Comparison of ENCODE assay signal across 3 cellular contexts in the genomic region with DNA sequence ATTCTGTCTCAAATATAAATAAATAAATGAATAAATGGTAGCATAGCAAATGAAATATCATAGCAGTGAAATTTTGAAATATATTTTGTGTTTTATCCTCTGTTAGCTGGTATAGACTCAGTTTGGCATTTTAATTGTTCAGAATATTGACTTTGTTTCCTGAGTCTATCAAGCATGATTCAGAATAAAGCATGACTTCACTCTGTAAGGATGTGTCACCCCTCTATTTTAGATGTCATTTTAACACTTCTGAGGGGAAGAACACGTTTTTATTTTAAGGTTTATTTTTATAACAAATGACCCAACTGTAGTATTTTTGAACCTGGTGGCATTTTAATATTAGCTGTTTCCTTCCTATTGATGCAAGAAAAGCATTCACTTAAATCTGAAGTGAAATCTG.
A peak's percentile ranks its signal among the peaks of the same experiment; 100 is the strongest.
TF ChIP-seq lines count a peak whose summit lies in the region.

No MANE protein-coding gene starts in this region.

TF ChIP-seq in GM23338, 12 proteins besides CTCF, POLR2A, EP300 and RAD21:
- TF ChIP-seq CREB1 (CRISPR knock-in tag; IDR thresholded peaks at IDR 0.05; ENCODE audit: low read depth) (no peak), EZH2phosphoT487 (IDR thresholded peaks at IDR 0.05; ENCODE audit: unreplicated experiment) (no peak)
TF ChIP-seq in GM23338: peak in this region for 0.

TF ChIP-seq in GM12878, 131 proteins besides CTCF, POLR2A, EP300 and RAD21:
- TF ChIP-seq BHLHE40 (IDR thresholded peaks at IDR 0.05; ENCODE audit: borderline replicate concordance in 1 of 2, low read depth in 2 of 2, low read length in 1 of 2) (no peak), CREB1 (IDR thresholded peaks at IDR 0.05; ENCODE audit: low read depth) (peak; percentile 63; the same call in 1 of the 2 replicates), ZNF207 (IDR thresholded peaks at IDR 0.05; ENCODE audit: borderline replicate concordance) (no peak), RCOR1 (conservative IDR thresholded peaks at IDR 0.05; ENCODE audit: low read depth, low read length) (no peak), NRF1 (conservative IDR thresholded peaks at IDR 0.05; ENCODE audit: low read depth, low read length) (no peak), PAX8 (IDR thresholded peaks at IDR 0.05) (no peak), SIN3A (IDR thresholded peaks at IDR 0.05; ENCODE audit: low read depth, low read length) (no peak), GATAD2B (conservative IDR thresholded peaks at IDR 0.05; ENCODE audit: low read depth) (no peak), NFXL1 (IDR thresholded peaks at IDR 0.05; ENCODE audit: borderline replicate concordance) (no peak)

TF ChIP-seq in endothelial cell of umbilical vein, 7 proteins besides CTCF, POLR2A, EP300 and RAD21:
- TF ChIP-seq FOS (IDR thresholded peaks at IDR 0.05; ENCODE audit: borderline replicate concordance, insufficient read depth, low read length): peak; percentile 81
- peak; percentile 69 for TF ChIP-seq JUN (IDR thresholded peaks at IDR 0.05; ENCODE audit: borderline replicate concordance, insufficient read depth, insufficient read length, low read depth)
- TF ChIP-seq EZH2 (IDR thresholded peaks at IDR 0.05; ENCODE audit: borderline replicate concordance, low read depth, low read length, severe bottlenecking): no peak
